13 cellular contexts compared by ENCODE assay signal in the genomic region with DNA sequence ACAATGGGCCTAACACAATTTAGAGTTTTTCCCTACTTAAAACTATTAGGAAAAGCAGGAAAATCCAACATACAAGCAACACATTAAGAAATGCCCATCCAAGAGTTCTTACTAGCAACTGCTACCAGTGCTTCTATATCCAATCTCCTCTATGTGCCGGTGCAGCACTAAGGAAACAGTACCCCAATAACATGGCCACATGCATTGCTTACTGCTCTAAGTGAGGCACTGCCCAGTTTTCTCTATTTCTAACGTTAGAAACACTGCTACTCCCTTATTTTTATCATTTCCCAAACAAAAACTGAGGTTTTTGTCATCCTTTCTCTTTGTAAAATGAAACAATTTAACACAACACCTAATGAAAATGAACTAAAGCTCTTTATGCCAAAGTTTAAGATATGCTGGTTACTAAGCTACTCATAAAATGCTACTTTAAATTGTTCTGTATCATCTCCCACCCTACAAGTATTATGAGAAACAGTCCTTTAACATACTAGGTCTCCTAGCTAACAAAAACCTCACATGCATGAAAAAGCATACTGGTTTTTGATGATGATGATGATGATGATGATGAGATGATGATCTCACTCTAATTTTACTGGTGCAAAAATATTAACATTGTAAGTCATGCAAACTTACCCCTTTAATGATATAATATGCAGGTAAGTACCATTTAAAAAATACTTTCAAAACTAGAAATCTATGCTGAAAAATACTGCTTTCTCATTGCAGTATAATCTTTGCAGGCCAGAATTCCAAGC.
DNase-seq lines count a peak whose midpoint lies in the region; ATAC-seq and TF ChIP-seq lines count a peak whose summit lies in the region.
"Had no signal": no experiment of that assay in that cellular context is flagged by ENCODE, and none has a peak within 500 bp of the region (broad histone marks: within the 10 kb centered on the region; RNA-seq: fewer than 3 reads in every experiment).

No MANE protein-coding gene starts in this region.

- no peaks in the 10 kb centered on the region for H4K20me1 ChIP-seq in neural progenitor cell (ENCODE audit: low read depth)

- ATAC-seq in activated CD4-positive, alpha-beta T cell treated with anti-CD3 and anti-CD28 coated beads for 36 hours: no peak
- no peak for ATAC-seq in activated CD8-positive, alpha-beta memory T cell treated with anti-CD3 and anti-CD28 coated beads, Interleukin-2, amount 10 ng/mL, durations not matched to agents 7 days and 5 days
- no peak for ATAC-seq in GM18870 (IDR thresholded peaks at IDR 0.05; ENCODE audit: unreplicated experiment)

- peaks cover 32% of the 10 kb centered on the region for H3K36me3 Mint-ChIP-seq in activated CD4-positive, alpha-beta T cell treated with anti-CD3 and anti-CD28 coated beads for 36 hours (ENCODE audit: low read depth)
- peaks cover 44% of the 10 kb centered on the region for H3K36me3 Mint-ChIP-seq in activated CD4-positive, alpha-beta T cell treated with anti-CD3 and anti-CD28 coated beads, Interleukin-2, amount 10 ng/mL, durations not matched to agents 24 days and 14 days (ENCODE audit: low read depth)
- peaks cover under 1% of the 10 kb centered on the region for H3K36me3 Mint-ChIP-seq in neural progenitor cell
- peaks cover 50% of the 10 kb centered on the region for H3K36me3 Mint-ChIP-seq in activated CD8-positive, alpha-beta memory T cell treated with anti-CD3 and anti-CD28 coated beads, Interleukin-2, amount 10 ng/mL, durations not matched to agents 7 days and 5 days

- H3K4me2 ChIP-seq in neural progenitor cell: peak overlapping the region; percentile 67

- POLR2A ChIA-PET in activated CD4-positive, alpha-beta T cell treated with anti-CD3 and anti-CD28 coated beads for 36 hours (lab: Charles Lee): no interaction called here

- no peaks in the 10 kb centered on the region for H3K27me3 Mint-ChIP-seq in activated CD4-positive, alpha-beta T cell treated with anti-CD3 and anti-CD28 coated beads for 36 hours
- no peaks in the 10 kb centered on the region for H3K27me3 Mint-ChIP-seq in activated CD4-positive, alpha-beta T cell treated with anti-CD3 and anti-CD28 coated beads, Interleukin-2, amount 10 ng/mL, durations not matched to agents 24 days and 14 days
- no peaks in the 10 kb centered on the region for H3K27me3 Mint-ChIP-seq in neural progenitor cell (ENCODE audit: insufficient read depth, low read depth)
- H3K27me3 Mint-ChIP-seq in activated CD8-positive, alpha-beta memory T cell treated with anti-CD3 and anti-CD28 coated beads, Interleukin-2, amount 10 ng/mL, durations not matched to agents 7 days and 5 days: no peaks in the 10 kb centered on the region
- H3K27me3 Mint-ChIP-seq: activated CD4-positive, alpha-beta T cell treated with anti-CD3 and anti-CD28 coated beads, Interleukin-2, amount 10 ng/mL, durations not matched to agents 7 days and 5 days; T-helper 17 cell had no signal

- no peaks in the 10 kb centered on the region for H3K9me3 ChIP-seq in HUES6 (ENCODE audit: control insufficient read depth, insufficient read depth, low read depth, low read length)
- H3K9me3 ChIP-seq in ectodermal cell (ENCODE audit: control insufficient read depth, low read length): no peaks in the 10 kb centered on the region
- no peaks in the 10 kb centered on the region for H3K9me3 ChIP-seq in neural progenitor cell (ENCODE audit: low read depth)
- H3K9me3 ChIP-seq: body of pancreas had no signal

- no peak for TF ChIP-seq CTCF in neural progenitor cell (IDR thresholded peaks at IDR 0.05)

- H3K27ac ChIP-seq in HUES6 (ENCODE audit: low read depth, low read length) (peak overlapping the region; percentile 41), ectodermal cell (ENCODE audit: insufficient read depth, low read depth, low read length, poor library complexity, severe bottlenecking) (no peak overlapping the region), neural progenitor cell (no peak overlapping the region)
- H3K27ac ChIP-seq: body of pancreas had no signal

- H3K9me3 Mint-ChIP-seq in activated CD4-positive, alpha-beta T cell treated with anti-CD3 and anti-CD28 coated beads for 36 hours (ENCODE audit: low read depth): no peaks in the 10 kb centered on the region
- H3K9me3 Mint-ChIP-seq in activated CD4-positive, alpha-beta T cell treated with anti-CD3 and anti-CD28 coated beads, Interleukin-2, amount 10 ng/mL, durations not matched to agents 24 days and 14 days: no peaks in the 10 kb centered on the region
- no peaks in the 10 kb centered on the region for H3K9me3 Mint-ChIP-seq in neural progenitor cell
- no peaks in the 10 kb centered on the region for H3K9me3 Mint-ChIP-seq in activated CD8-positive, alpha-beta memory T cell treated with anti-CD3 and anti-CD28 coated beads, Interleukin-2, amount 10 ng/mL, durations not matched to agents 7 days and 5 days (ENCODE audit: low read depth)
- H3K9me3 Mint-ChIP-seq: activated CD4-positive, alpha-beta T cell treated with anti-CD3 and anti-CD28 coated beads, Interleukin-2, amount 10 ng/mL, durations not matched to agents 7 days and 5 days had no signal

- H3K36me3 ChIP-seq in HUES6 (ENCODE audit: control insufficient read depth, insufficient read depth, low read length) (0 out of 2 replicates have a peak, but pooled peaks cover 4% of the 10 kb centered on the region), ectodermal cell (ENCODE audit: control insufficient read depth, insufficient read depth, low read length) (no peaks in the 10 kb centered on the region), neural progenitor cell (no peaks in the 10 kb centered on the region)

- H3F3A ChIP-seq in neural progenitor cell (ENCODE audit: low read depth): no peaks in the 10 kb centered on the region

- no peaks in the 10 kb centered on the region for H3K79me2 ChIP-seq in neural progenitor cell (ENCODE audit: low read depth)

- intact Hi-C loops in activated CD4-positive, alpha-beta T cell treated with anti-CD3 and anti-CD28 coated beads for 36 hours (cut with DNase I, micrococcal nuclease): no loop called here
- intact Hi-C loops in activated CD4-positive, alpha-beta T cell treated with anti-CD3 and anti-CD28 coated beads, Interleukin-2, amount 10 ng/mL, durations not matched to agents 24 days and 14 days (cut with micrococcal nuclease): no loop called here

- H3K4me1 ChIP-seq in HUES6 (ENCODE audit: control insufficient read depth, insufficient read depth, low read length): peaks cover 21% of the 10 kb centered on the region
- H3K4me1 ChIP-seq in ectodermal cell (ENCODE audit: control insufficient read depth, insufficient read depth, low read length): no peaks in the 10 kb centered on the region
- peaks cover 28% of the 10 kb centered on the region for H3K4me1 ChIP-seq in neural progenitor cell
- H3K4me1 ChIP-seq: body of pancreas had no signal

- 72 to 80% methylated on average over 2 of the region's 2 CpGs for WGBS in ectodermal cell, 2 experiments

- CTCF ChIA-PET in activated CD4-positive, alpha-beta T cell treated with anti-CD3 and anti-CD28 coated beads for 36 hours (lab: Charles Lee): interaction anchor here (0.6 to 1.6 kb wide), 5 partner anchors 8 to 97 kb away, joined by 3 to 4 read pairs (median 3); a partner anchor contains a TSS
- CTCF ChIA-PET in activated CD8-positive, alpha-beta memory T cell treated with anti-CD3 and anti-CD28 coated beads, Interleukin-2, amount 10 ng/mL, durations not matched to agents 7 days and 5 days (lab: Charles Lee): no interaction called here

- peak overlapping the region; percentile 32 for H3K4me3 Mint-ChIP-seq in activated CD4-positive, alpha-beta T cell treated with anti-CD3 and anti-CD28 coated beads for 36 hours
- no peak overlapping the region for H3K4me3 Mint-ChIP-seq in activated CD4-positive, alpha-beta T cell treated with anti-CD3 and anti-CD28 coated beads, Interleukin-2, amount 10 ng/mL, durations not matched to agents 24 days and 14 days
- peak overlapping the region; percentile 39 for H3K4me3 Mint-ChIP-seq in neural progenitor cell
- no peak overlapping the region for H3K4me3 Mint-ChIP-seq in activated CD8-positive, alpha-beta memory T cell treated with anti-CD3 and anti-CD28 coated beads, Interleukin-2, amount 10 ng/mL, durations not matched to agents 7 days and 5 days
- H3K4me3 Mint-ChIP-seq: activated CD4-positive, alpha-beta T cell treated with anti-CD3 and anti-CD28 coated beads, Interleukin-2, amount 10 ng/mL, durations not matched to agents 7 days and 5 days; T-helper 17 cell had no signal

- H3K4me1 Mint-ChIP-seq in activated CD4-positive, alpha-beta T cell treated with anti-CD3 and anti-CD28 coated beads for 36 hours: peaks cover 13% of the 10 kb centered on the region
- H3K4me1 Mint-ChIP-seq in activated CD4-positive, alpha-beta T cell treated with anti-CD3 and anti-CD28 coated beads, Interleukin-2, amount 10 ng/mL, durations not matched to agents 24 days and 14 days: peaks cover 5% of the 10 kb centered on the region
- H3K4me1 Mint-ChIP-seq in neural progenitor cell: peaks cover 29% of the 10 kb centered on the region
- peaks cover 2% of the 10 kb centered on the region for H3K4me1 Mint-ChIP-seq in activated CD8-positive, alpha-beta memory T cell treated with anti-CD3 and anti-CD28 coated beads, Interleukin-2, amount 10 ng/mL, durations not matched to agents 7 days and 5 days
- H3K4me1 Mint-ChIP-seq: activated CD4-positive, alpha-beta T cell treated with anti-CD3 and anti-CD28 coated beads, Interleukin-2, amount 10 ng/mL, durations not matched to agents 7 days and 5 days had no signal

- no peak overlapping the region for H3K9ac ChIP-seq in HUES6 (ENCODE audit: low read length)
- no peak overlapping the region for H3K9ac ChIP-seq in neural progenitor cell

- H3K4me3 ChIP-seq in HUES6 (ENCODE audit: low read depth, low read length) (no peak overlapping the region; the same call in 1 of the 2 replicates), ectodermal cell (ENCODE audit: insufficient read depth, low read depth, low read length) (peak overlapping the region; percentile 37), neural progenitor cell (peak overlapping the region; percentile 44)
- H3K4me3 ChIP-seq: body of pancreas had no signal

- no peaks in the 10 kb centered on the region for H3K27me3 ChIP-seq in HUES6 (ENCODE audit: control insufficient read depth, insufficient read depth, low read length)
- H3K27me3 ChIP-seq in ectodermal cell (ENCODE audit: control insufficient read depth, insufficient read depth, low read length, poor library complexity, severe bottlenecking): no peaks in the 10 kb centered on the region
- no peaks in the 10 kb centered on the region for H3K27me3 ChIP-seq in neural progenitor cell
- H3K27me3 ChIP-seq: body of pancreas had no signal

- H3K27ac Mint-ChIP-seq in activated CD4-positive, alpha-beta T cell treated with anti-CD3 and anti-CD28 coated beads for 36 hours: peak overlapping the region; percentile 21
- H3K27ac Mint-ChIP-seq in activated CD4-positive, alpha-beta T cell treated with anti-CD3 and anti-CD28 coated beads, Interleukin-2, amount 10 ng/mL, durations not matched to agents 24 days and 14 days: no peak overlapping the region
- H3K27ac Mint-ChIP-seq in neural progenitor cell: no peak overlapping the region
- no peak overlapping the region for H3K27ac Mint-ChIP-seq in activated CD8-positive, alpha-beta memory T cell treated with anti-CD3 and anti-CD28 coated beads, Interleukin-2, amount 10 ng/mL, durations not matched to agents 7 days and 5 days
- H3K27ac Mint-ChIP-seq: activated CD4-positive, alpha-beta T cell treated with anti-CD3 and anti-CD28 coated beads, Interleukin-2, amount 10 ng/mL, durations not matched to agents 7 days and 5 days; T-helper 17 cell had no signal

- no peak overlapping the region for H2AFZ ChIP-seq in neural progenitor cell (replicated peaks)

- no peak for DNase-seq in activated CD4-positive, alpha-beta T cell treated with anti-CD3 and anti-CD28 coated beads for 36 hours
- no peak for DNase-seq in activated CD4-positive, alpha-beta T cell treated with anti-CD3 and anti-CD28 coated beads, Interleukin-2, amount 10 ng/mL, durations not matched to agents 24 days and 14 days
- no peak for DNase-seq in neural progenitor cell (ENCODE audit: low spot score)
- DNase-seq in activated CD8-positive, alpha-beta memory T cell treated with anti-CD3 and anti-CD28 coated beads, Interleukin-2, amount 10 ng/mL, durations not matched to agents 7 days and 5 days: no peak
- no peak for DNase-seq in iPS-NIHi11 (ENCODE audit: low spot score)
- DNase-seq: activated CD4-positive, alpha-beta T cell treated with anti-CD3 and anti-CD28 coated beads, Interleukin-2, amount 10 ng/mL, durations not matched to agents 7 days and 5 days; body of pancreas; NCI-H2081 treated with DMSO at 0.1 percent for 48 hours; T-helper 17 cell; trophoblast cell had no signal

Comparison
In these comparisons a context has a peak if more than half of its experiments do, and no peak if none do; other contexts are left out.
1. H3K4me3 Mint-ChIP-seq: peak in activated CD4-positive, alpha-beta T cell treated with anti-CD3 and anti-CD28 coated beads for 36 hours (single experiment) and neural progenitor cell (single experiment); none in activated CD4-positive, alpha-beta T cell treated with anti-CD3 and anti-CD28 coated beads, Interleukin-2, amount 10 ng/mL, durations not matched to agents 24 days and 14 days (single experiment) and activated CD8-positive, alpha-beta memory T cell treated with anti-CD3 and anti-CD28 coated beads, Interleukin-2, amount 10 ng/mL, durations not matched to agents 7 days and 5 days (single experiment).